31 cellular contexts compared by ENCODE assay signal in the genomic region with DNA sequence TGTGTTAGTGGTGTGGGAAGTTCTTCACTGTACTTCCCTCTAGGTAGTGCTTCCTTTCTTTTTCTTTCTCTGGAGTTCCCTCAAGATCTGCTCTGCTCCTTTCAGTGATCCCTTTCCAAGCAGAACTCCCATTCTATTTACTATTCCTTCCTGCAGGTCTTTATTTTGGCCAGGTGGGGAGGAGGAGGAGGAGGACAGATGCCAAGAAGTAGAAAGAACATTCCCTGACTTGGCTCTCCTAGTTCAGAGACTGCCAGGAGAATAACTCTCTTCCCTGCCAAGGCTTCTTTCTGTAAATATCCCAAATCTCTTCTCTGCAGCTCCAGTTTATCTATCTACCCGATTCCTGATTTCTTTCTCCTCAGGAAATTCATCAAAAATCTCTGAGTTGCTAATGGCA.
"Had no signal": no experiment of that assay in that cellular context is flagged by ENCODE, and none has a peak within 500 bp of the region (broad histone marks: within the 10 kb centered on the region; RNA-seq: fewer than 3 reads in every experiment).

No MANE protein-coding gene starts in this region.

- H3K4me1 ChIP-seq: esophagus squamous epithelium, gastroesophageal sphincter, heart right ventricle had no signal

- H3K27ac Mint-ChIP-seq: activated CD8-positive, alpha-beta T cell treated with anti-CD3 and anti-CD28 coated beads for 36 hours; activated naive CD4-positive, alpha-beta T cell treated with anti-CD3 and anti-CD28 coated beads for 36 hours; activated naive CD4-positive, alpha-beta T cell treated with anti-CD3 and anti-CD28 coated beads, Interleukin-2, amount 50 U/mL, for 24 hours; activated naive CD8-positive, alpha-beta T cell treated with anti-CD3 and anti-CD28 coated beads, Interleukin-2, amount 10 ng/mL, durations not matched to agents 7 days and 5 days; activated T-helper 1 cell treated with anti-CD3 and anti-CD28 coated beads, Interleukin-12 subunit alpha, Interleukin-12 subunit beta, Interleukin-2, Interleukin-4 antibody, amounts not matched to agents 30 ng/mL and 10 ng/mL and 1 ng/mL, durations not matched to agents 14 hours and 24 hours and 36 hours; activated T-helper 2 cell treated with anti-CD3 and anti-CD28 coated beads, Interferon-gamma antibody, Interleukin-2, Interleukin-4, amounts not matched to agents 10 μg/mL and 5 μg/mL and 100 μg/mL, durations not matched to agents 14 hours and 24 hours and 36 hours; effector memory CD8-positive, alpha-beta T cell; T-helper 17 cell; T-helper 2 cell treated with Interferon-gamma antibody and Interleukin-4, amounts not matched to agents 5 μg/mL and 100 μg/mL, for 36 hours had no signal

- H3K9me3 ChIP-seq: esophagus squamous epithelium had no signal

- FAIRE-seq: astrocyte, bronchial epithelial cell, colon had no signal

- H3K27me3 ChIP-seq: brain microvascular endothelial cell, esophagus squamous epithelium, gastroesophageal sphincter, heart right ventricle had no signal

- H3K27ac ChIP-seq: brain microvascular endothelial cell, epithelial cell of prostate, esophagus squamous epithelium, gastroesophageal sphincter, heart right ventricle had no signal

- H3K36me3 ChIP-seq: brain microvascular endothelial cell, esophagus squamous epithelium, gastroesophageal sphincter, heart right ventricle had no signal

- H3K4me3 Mint-ChIP-seq: activated CD8-positive, alpha-beta T cell treated with anti-CD3 and anti-CD28 coated beads for 36 hours; activated naive CD4-positive, alpha-beta T cell treated with anti-CD3 and anti-CD28 coated beads for 36 hours; activated naive CD4-positive, alpha-beta T cell treated with anti-CD3 and anti-CD28 coated beads, Interleukin-2, amount 50 U/mL, for 24 hours; activated naive CD8-positive, alpha-beta T cell treated with anti-CD3 and anti-CD28 coated beads, Interleukin-2, amount 10 ng/mL, durations not matched to agents 7 days and 5 days; activated T-helper 1 cell treated with anti-CD3 and anti-CD28 coated beads, Interleukin-12 subunit alpha, Interleukin-12 subunit beta, Interleukin-2, Interleukin-4 antibody, amounts not matched to agents 30 ng/mL and 10 ng/mL and 1 ng/mL, durations not matched to agents 14 hours and 24 hours and 36 hours; central memory CD8-positive, alpha-beta T cell; effector memory CD8-positive, alpha-beta T cell; T-helper 17 cell; T-helper 2 cell treated with Interferon-gamma antibody and Interleukin-4, amounts not matched to agents 5 μg/mL and 100 μg/mL, for 36 hours had no signal

- H3K4me3 ChIP-seq: esophagus squamous epithelium, gastroesophageal sphincter, heart right ventricle had no signal

- H3K27me3 Mint-ChIP-seq: activated CD8-positive, alpha-beta T cell treated with anti-CD3 and anti-CD28 coated beads for 36 hours; activated naive CD4-positive, alpha-beta T cell treated with anti-CD3 and anti-CD28 coated beads, Interleukin-2, amount 50 U/mL, for 24 hours; T-helper 17 cell had no signal

- H3K4me1 Mint-ChIP-seq: activated naive CD4-positive, alpha-beta T cell treated with anti-CD3 and anti-CD28 coated beads, Interleukin-2, amount 50 U/mL, for 24 hours; activated naive CD8-positive, alpha-beta T cell treated with anti-CD3 and anti-CD28 coated beads, Interleukin-2, amount 10 ng/mL, durations not matched to agents 7 days and 5 days; central memory CD8-positive, alpha-beta T cell; T-helper 17 cell had no signal

- H3K9me3 Mint-ChIP-seq: activated naive CD4-positive, alpha-beta T cell treated with anti-CD3 and anti-CD28 coated beads, Interleukin-2, amount 50 U/mL, for 24 hours; activated naive CD8-positive, alpha-beta T cell treated with anti-CD3 and anti-CD28 coated beads, Interleukin-2, amount 10 ng/mL, durations not matched to agents 7 days and 5 days; activated T-helper 1 cell treated with anti-CD3 and anti-CD28 coated beads, Interleukin-12 subunit alpha, Interleukin-12 subunit beta, Interleukin-2, Interleukin-4 antibody, amounts not matched to agents 30 ng/mL and 10 ng/mL and 1 ng/mL, durations not matched to agents 14 hours and 24 hours and 36 hours; activated T-helper 2 cell treated with anti-CD3 and anti-CD28 coated beads, Interferon-gamma antibody, Interleukin-2, Interleukin-4, amounts not matched to agents 10 μg/mL and 5 μg/mL and 100 μg/mL, durations not matched to agents 14 hours and 24 hours and 36 hours; effector memory CD8-positive, alpha-beta T cell; T-helper 2 cell treated with Interferon-gamma antibody and Interleukin-4, amounts not matched to agents 5 μg/mL and 100 μg/mL, for 36 hours had no signal

- DNase-seq: activated CD4-positive, alpha-beta T cell treated with anti-CD3 and anti-CD28 coated beads for 1 hour; activated CD4-positive, alpha-beta T cell treated with anti-CD3 and anti-CD28 coated beads for 4 hours; activated CD4-positive, alpha-beta T cell treated with anti-CD3 and anti-CD28 coated beads, Interleukin-2, amount 50 U/mL, for 1 hour; activated CD4-positive, alpha-beta T cell treated with anti-CD3 and anti-CD28 coated beads, Interleukin-2, amount 50 U/mL, for 48 hours; activated CD8-positive, alpha-beta memory T cell treated with anti-CD3 and anti-CD28 coated beads for 24 hours; activated CD8-positive, alpha-beta T cell treated with anti-CD3 and anti-CD28 coated beads for 36 hours; activated effector memory CD4-positive, alpha-beta T cell treated with anti-CD3 and anti-CD28 coated beads, Interleukin-2, amount 50 U/mL, for 16 hours; activated naive CD4-positive, alpha-beta T cell treated with anti-CD3 and anti-CD28 coated beads for 36 hours; activated naive CD8-positive, alpha-beta T cell treated with anti-CD3 and anti-CD28 coated beads, Interleukin-2, amount 10 ng/mL, durations not matched to agents 7 days and 5 days; activated T-cell treated with anti-CD3 and anti-CD28 coated beads, Interleukin-2, amount 50 U/mL, for 48 hours; brain microvascular endothelial cell; cortex of kidney; dermis blood vessel endothelial cell; effector CD4-positive, alpha-beta T cell; effector memory CD8-positive, alpha-beta T cell; esophagus squamous epithelium; foreskin melanocyte; heart right ventricle; T-helper 1 cell; T-helper 17 cell; T1000 had no signal

- H3K36me3 Mint-ChIP-seq: activated naive CD8-positive, alpha-beta T cell treated with anti-CD3 and anti-CD28 coated beads, Interleukin-2, amount 10 ng/mL, durations not matched to agents 7 days and 5 days had no signal
